9 cellular contexts compared by ENCODE assay signal in genomic region chr17:64779344-64780095, GRCh38.
A peak's percentile ranks its signal among the peaks of the same experiment; 100 is the strongest.
DNase-seq lines count a peak whose midpoint lies in the region; ATAC-seq, FAIRE-seq and TF ChIP-seq lines count a peak whose summit lies in the region.
"Had no signal": no experiment of that assay in that cellular context is flagged by ENCODE, and none has a peak within 500 bp of the region (broad histone marks: within the 10 kb centered on the region; RNA-seq: fewer than 3 reads in every experiment).

No MANE protein-coding gene starts in this region.

- WGBS in suprapubic skin: 28% methylated on average over 9 of the region's 44 CpGs

- H3K36me3 ChIP-seq in keratinocyte (ENCODE audit: control insufficient read depth in 2 of 2, extremely low read depth in 1 of 2, insufficient read depth in 2 of 2, low read length in 2 of 2) (peaks cover 0 to 15% of the 10 kb centered on the region in 2 experiments), suprapubic skin (peaks cover 14% of the 10 kb centered on the region)

- H3K27me3 Mint-ChIP-seq in T-helper 2 cell treated with Interferon-gamma antibody and Interleukin-4, amounts not matched to agents 5 μg/mL and 100 μg/mL, for 36 hours (ENCODE audit: low read depth): peaks cover 14% of the 10 kb centered on the region
- H3K27me3 Mint-ChIP-seq in activated naive CD8-positive, alpha-beta T cell treated with anti-CD3 and anti-CD28 coated beads, Interleukin-2, amount 10 ng/mL, durations not matched to agents 7 days and 5 days: peaks cover 4% of the 10 kb centered on the region

- peak overlapping the region; percentile 64 for H3K4me3 Mint-ChIP-seq in T-helper 2 cell treated with Interferon-gamma antibody and Interleukin-4, amounts not matched to agents 5 μg/mL and 100 μg/mL, for 36 hours
- peak overlapping the region; percentile 71 for H3K4me3 Mint-ChIP-seq in activated naive CD8-positive, alpha-beta T cell treated with anti-CD3 and anti-CD28 coated beads, Interleukin-2, amount 10 ng/mL, durations not matched to agents 7 days and 5 days

- H3K9me1 ChIP-seq in keratinocyte (ENCODE audit: control insufficient read depth, extremely low read depth, insufficient read depth, low read length): no peaks in the 10 kb centered on the region

- H3K27ac ChIP-seq in keratinocyte (ENCODE audit: control insufficient read depth, insufficient read depth, low read length) (no peak overlapping the region), suprapubic skin (peak overlapping the region; percentile 81)

- TF ChIP-seq EP300 in suprapubic skin (IDR thresholded peaks at IDR 0.05): no peak

- dilution Hi-C loops in keratinocyte (cut with MboI; ENCODE audit: extremely low pct_ligation_motif_present, low sequenced_read_pairs): no loop called here

- TF ChIP-seq POLR2A in suprapubic skin (IDR thresholded peaks at IDR 0.05): no peak

- H3K36me3 Mint-ChIP-seq in T-helper 2 cell treated with Interferon-gamma antibody and Interleukin-4, amounts not matched to agents 5 μg/mL and 100 μg/mL, for 36 hours (ENCODE audit: low read depth): peaks cover 19% of the 10 kb centered on the region
- peaks cover 6% of the 10 kb centered on the region for H3K36me3 Mint-ChIP-seq in activated naive CD8-positive, alpha-beta T cell treated with anti-CD3 and anti-CD28 coated beads, Interleukin-2, amount 10 ng/mL, durations not matched to agents 7 days and 5 days

- peaks cover 23% of the 10 kb centered on the region for H3K4me1 ChIP-seq in keratinocyte (ENCODE audit: control insufficient read depth, extremely low read depth, insufficient read depth, low read length)
- peaks cover 63% of the 10 kb centered on the region for H3K4me1 ChIP-seq in suprapubic skin

- H2AFZ ChIP-seq in keratinocyte (ENCODE audit: control insufficient read depth, low read length): no peak overlapping the region

- peaks cover 10% of the 10 kb centered on the region for H3K27me3 ChIP-seq in keratinocyte (ENCODE audit: control insufficient read depth, extremely low read depth, insufficient read depth, low read length)
- H3K27me3 ChIP-seq in suprapubic skin: no peaks in the 10 kb centered on the region

- no peak overlapping the region for H3K27ac Mint-ChIP-seq in T-helper 2 cell treated with Interferon-gamma antibody and Interleukin-4, amounts not matched to agents 5 μg/mL and 100 μg/mL, for 36 hours
- H3K27ac Mint-ChIP-seq in activated naive CD8-positive, alpha-beta T cell treated with anti-CD3 and anti-CD28 coated beads, Interleukin-2, amount 10 ng/mL, durations not matched to agents 7 days and 5 days: peak overlapping the region; percentile 6

- H4K20me1 ChIP-seq in keratinocyte (ENCODE audit: control insufficient read depth, extremely low read depth, insufficient read depth, low read length): no peaks in the 10 kb centered on the region

- TF ChIP-seq CTCF in keratinocyte (optimal IDR thresholded peaks at IDR 0.05 in 1 of 3, IDR thresholded peaks at IDR 0.05 in 1 of 3, conservative IDR thresholded peaks at IDR 0.05 in 1 of 3; ENCODE audit: extremely low read depth in 1 of 3, insufficient read depth in 2 of 3, low read length in 3 of 3) (no peak), suprapubic skin (IDR thresholded peaks at IDR 0.05) (no peak)

- DNase-seq in T-helper 2 cell treated with Interferon-gamma antibody and Interleukin-4, amounts not matched to agents 5 μg/mL and 100 μg/mL, for 36 hours (ENCODE audit: low spot score): no peak
- DNase-seq in T-helper 2 cell: no peak
- peak; percentile 44 for DNase-seq in activated naive CD8-positive, alpha-beta T cell treated with anti-CD3 and anti-CD28 coated beads, Interleukin-2, amount 10 ng/mL, durations not matched to agents 7 days and 5 days
- DNase-seq in keratinocyte (ENCODE audit: low read depth, low spot score): no peak
- DNase-seq in suprapubic skin (ENCODE audit: low spot score in 2 of 2): peak in 1 of 2 donors; percentile 83

- POLR2A ChIA-PET in activated naive CD8-positive, alpha-beta T cell treated with anti-CD3 and anti-CD28 coated beads, Interleukin-2, amount 10 ng/mL, durations not matched to agents 7 days and 5 days (lab: Charles Lee): interaction anchor here (0.7 to 0.9 kb wide), 2 partner anchors 10 to 273 kb away, joined by 3 to 4 read pairs; partner anchors contain the start of genes CEP95 and DDX5

- no peak for ATAC-seq in activated naive CD8-positive, alpha-beta T cell treated with anti-CD3 and anti-CD28 coated beads, Interleukin-2, amount 10 ng/mL, durations not matched to agents 7 days and 5 days (ENCODE audit: low read depth)
- no peak for ATAC-seq in GM21619 (IDR thresholded peaks at IDR 0.05; ENCODE audit: unreplicated experiment)
- no peak for ATAC-seq in GM21528 (IDR thresholded peaks at IDR 0.05; ENCODE audit: low FRiP score, unreplicated experiment)
- ATAC-seq in GM21737 (IDR thresholded peaks at IDR 0.05; ENCODE audit: unreplicated experiment): no peak

- peak overlapping the region; percentile 45 for H3K4me2 ChIP-seq in keratinocyte (ENCODE audit: control insufficient read depth, extremely low read depth, insufficient read depth, low read depth, low read length)

- H3K9me3 ChIP-seq in keratinocyte (ENCODE audit: control insufficient read depth, low read depth, low read length) (no peaks in the 10 kb centered on the region), suprapubic skin (no peaks in the 10 kb centered on the region)

- no peaks in the 10 kb centered on the region for H3K79me2 ChIP-seq in keratinocyte (ENCODE audit: control insufficient read depth, insufficient read depth, low read length)

- H3K4me3 ChIP-seq in keratinocyte (ENCODE audit: control insufficient read depth in 2 of 3, extremely low read depth in 1 of 3, insufficient read depth in 2 of 3, low read depth in 1 of 3, low read length in 3 of 3): peak overlapping the region in 2 of 3 experiments; percentile 38 to 42
- peak overlapping the region; percentile 69 for H3K4me3 ChIP-seq in suprapubic skin

- no peak overlapping the region for H3K9ac ChIP-seq in keratinocyte (ENCODE audit: control insufficient read depth, extremely low read depth, insufficient read depth, low read length)

- H3K4me1 Mint-ChIP-seq in T-helper 2 cell treated with Interferon-gamma antibody and Interleukin-4, amounts not matched to agents 5 μg/mL and 100 μg/mL, for 36 hours (ENCODE audit: low read depth): peaks cover 13% of the 10 kb centered on the region
- peaks cover 28% of the 10 kb centered on the region for H3K4me1 Mint-ChIP-seq in activated naive CD8-positive, alpha-beta T cell treated with anti-CD3 and anti-CD28 coated beads, Interleukin-2, amount 10 ng/mL, durations not matched to agents 7 days and 5 days

- no peaks in the 10 kb centered on the region for H3K9me3 Mint-ChIP-seq in T-helper 2 cell treated with Interferon-gamma antibody and Interleukin-4, amounts not matched to agents 5 μg/mL and 100 μg/mL, for 36 hours
- H3K9me3 Mint-ChIP-seq in activated naive CD8-positive, alpha-beta T cell treated with anti-CD3 and anti-CD28 coated beads, Interleukin-2, amount 10 ng/mL, durations not matched to agents 7 days and 5 days: no peaks in the 10 kb centered on the region

- no peak for FAIRE-seq in keratinocyte (lab: Jason Lieb, UNC)
- FAIRE-seq: HTR-8/SVneo had no signal
